ENCODE assay signal across 19 cellular contexts in the genomic region with DNA sequence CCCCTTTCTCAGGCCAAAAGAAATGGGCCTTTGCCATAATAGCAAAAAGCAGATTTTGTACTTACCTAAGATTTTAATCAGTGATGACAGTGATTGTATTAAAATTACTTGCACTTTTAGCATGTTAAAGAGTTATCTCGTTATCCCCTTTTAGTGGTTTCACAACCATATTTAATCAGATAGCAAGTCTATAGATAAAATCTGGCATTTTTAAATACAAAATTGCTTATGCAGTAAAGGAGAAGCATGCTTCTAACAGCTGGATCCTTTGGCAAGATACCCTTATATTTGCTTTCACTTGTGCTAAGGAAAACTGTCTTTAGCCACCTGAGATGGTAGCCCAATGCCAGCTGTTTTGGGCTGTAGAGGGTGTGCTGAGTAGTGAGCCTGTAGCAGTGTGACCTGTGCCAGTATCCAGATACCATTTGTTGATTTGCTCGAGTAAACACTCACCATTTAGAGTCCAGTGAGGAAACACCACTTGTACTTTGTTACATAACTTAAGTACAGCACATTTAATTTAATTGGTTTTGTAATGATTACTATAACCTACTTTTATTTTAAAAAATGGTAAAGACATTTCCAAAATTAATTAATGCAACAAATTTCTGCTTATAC.
DNase-seq lines count a peak whose midpoint lies in the region; ATAC-seq, FAIRE-seq and TF ChIP-seq lines count a peak whose summit lies in the region.
"Had no signal": no experiment of that assay in that cellular context is flagged by ENCODE, and none has a peak within 500 bp of the region (broad histone marks: within the 10 kb centered on the region; RNA-seq: fewer than 3 reads in every experiment).

No MANE protein-coding gene starts in this region.

- intact Hi-C loops in kidney (cut with DNase I) = no loop called here
- intact Hi-C loops in mucosa of descending colon (cut with DNase I, micrococcal nuclease) = no loop called here

- H4K12ac ChIP-seq in trophoblast cell (ENCODE audit: low read depth, low read length) = no peak overlapping the region

- no peak for ATAC-seq in GM18909 (IDR thresholded peaks at IDR 0.05; ENCODE audit: poor library complexity, unreplicated experiment)
- no peak for ATAC-seq in mucosa of descending colon
- no peak for ATAC-seq in stimulated activated naive B cell treated with anti-CD40 and anti-IgM and Interleukin-4, amounts not matched to agents 10 μg/mL and 1 μg/mL and 100 μg/mL, for 72 hours (replicated peaks)
- ATAC-seq: HCT116 had no signal

- no peak overlapping the region for H3K4me3 ChIP-seq in kidney (ENCODE audit: low read length in 2 of 2)
- H3K4me3 ChIP-seq in trophoblast cell (ENCODE audit: low read depth, low read length) = no peak overlapping the region
- H3K4me3 ChIP-seq in mucosa of descending colon = no peak overlapping the region
- H3K4me3 ChIP-seq: BLaER1 had no signal

- no peaks in the 10 kb centered on the region for H3K27me3 ChIP-seq in trophoblast cell (ENCODE audit: insufficient read depth, low read length)
- H3K27me3 ChIP-seq: BLaER1 had no signal

- H3K14ac ChIP-seq in trophoblast cell (ENCODE audit: low read length) = no peak overlapping the region

- no peak overlapping the region for H2AFZ ChIP-seq in trophoblast cell (ENCODE audit: insufficient read depth, low read length, poor library complexity)

- H3K36me3 Mint-ChIP-seq in stimulated activated naive B cell treated with anti-CD40 and anti-IgM and Interleukin-4, amounts not matched to agents 10 μg/mL and 1 μg/mL and 100 μg/mL, for 72 hours = no peaks in the 10 kb centered on the region
- H3K36me3 Mint-ChIP-seq: CD8-positive, alpha-beta memory T cell had no signal

- FAIRE-seq in kidney (lab: Jason Lieb, UNC) = peak; percentile 55
- FAIRE-seq: GM12892, H1 had no signal

- no CpG with 5 or more reads among the region's 2 CpGs for WGBS in trophoblast cell (ENCODE audit: extremely low coverage, insufficient coverage, insufficient read length)

- H3K9me3 ChIP-seq in kidney (ENCODE audit: control insufficient read depth in 1 of 2, low read length in 2 of 2) (no peaks in the 10 kb centered on the region), trophoblast cell (ENCODE audit: insufficient read depth, low read depth, low read length) (no peaks in the 10 kb centered on the region), mucosa of descending colon (peaks cover 2% of the 10 kb centered on the region)
- H3K9me3 ChIP-seq: BLaER1 had no signal

- H2BK5ac ChIP-seq in trophoblast cell (ENCODE audit: low read depth, low read length, poor library complexity) = no peak overlapping the region

- H3K79me1 ChIP-seq in trophoblast cell (ENCODE audit: low read length) = no peaks in the 10 kb centered on the region

- peak; percentile 35 for DNase-seq in NCI-H510A treated with DMSO at 0.1 percent for 48 hours (lab: John Stamatoyannopoulos, UW)
- DNase-seq in NCI-H510A (lab: John Stamatoyannopoulos, UW) = no peak
- DNase-seq in NCI-H69 (lab: John Stamatoyannopoulos, UW) = peak; percentile 53
- no peak for DNase-seq in kidney
- DNase-seq in trophoblast cell = peak; percentile 29 to 81
- DNase-seq in mucosa of descending colon = no peak
- no peak for DNase-seq in stimulated activated naive B cell treated with anti-CD40 and anti-IgM and Interleukin-4, amounts not matched to agents 10 μg/mL and 1 μg/mL and 100 μg/mL, for 72 hours
- DNase-seq: 8988T; AML-193; CD8-positive, alpha-beta memory T cell; DND-41; GDM1; IMR-90 had no signal

- no peak overlapping the region for H3K27ac Mint-ChIP-seq in stimulated activated naive B cell treated with anti-CD40 and anti-IgM and Interleukin-4, amounts not matched to agents 10 μg/mL and 1 μg/mL and 100 μg/mL, for 72 hours
- H3K27ac Mint-ChIP-seq: CD8-positive, alpha-beta memory T cell had no signal

- H3K9ac ChIP-seq in kidney (ENCODE audit: low read length in 2 of 2) (no peak overlapping the region), trophoblast cell (ENCODE audit: low read length) (no peak overlapping the region)
- H3K9ac ChIP-seq: BLaER1 had no signal

- no peaks in the 10 kb centered on the region for H3K79me2 ChIP-seq in trophoblast cell (ENCODE audit: control insufficient read depth, insufficient read depth, low read length, poor library complexity)

- H3K4me3 Mint-ChIP-seq in stimulated activated naive B cell treated with anti-CD40 and anti-IgM and Interleukin-4, amounts not matched to agents 10 μg/mL and 1 μg/mL and 100 μg/mL, for 72 hours = no peak overlapping the region
- H3K4me3 Mint-ChIP-seq: CD8-positive, alpha-beta memory T cell had no signal

- no peak overlapping the region for H3K4ac ChIP-seq in trophoblast cell (ENCODE audit: low read depth, low read length)

- H2BK12ac ChIP-seq in trophoblast cell (ENCODE audit: low read length) = no peak overlapping the region

- no peaks in the 10 kb centered on the region for H3K27me3 Mint-ChIP-seq in stimulated activated naive B cell treated with anti-CD40 and anti-IgM and Interleukin-4, amounts not matched to agents 10 μg/mL and 1 μg/mL and 100 μg/mL, for 72 hours
- H3K27me3 Mint-ChIP-seq: CD8-positive, alpha-beta memory T cell had no signal

- H2BK120ac ChIP-seq in trophoblast cell (ENCODE audit: insufficient read depth, low read length, poor library complexity) = no peak overlapping the region

- no peak overlapping the region for H3K4me2 ChIP-seq in trophoblast cell (ENCODE audit: low read length)
- H3K4me2 ChIP-seq: BLaER1 had no signal

- H3K18ac ChIP-seq in trophoblast cell (ENCODE audit: low read length) = no peak overlapping the region

- H3K4me1 ChIP-seq in kidney (ENCODE audit: control insufficient read depth in 1 of 2, insufficient read depth in 1 of 2, low read depth in 1 of 2, low read length in 2 of 2) (no peaks in the 10 kb centered on the region), trophoblast cell (ENCODE audit: control insufficient read depth in 1 of 2, insufficient read depth in 2 of 2, low read length in 2 of 2) (no peaks in the 10 kb centered on the region), mucosa of descending colon (ENCODE audit: low read depth) (no peaks in the 10 kb centered on the region)
- H3K4me1 ChIP-seq: BLaER1 had no signal

- H3K36me3 ChIP-seq in kidney (ENCODE audit: control insufficient read depth in 1 of 2, insufficient read depth in 2 of 2, low read length in 2 of 2) = no peaks in the 10 kb centered on the region
- H3K36me3 ChIP-seq in trophoblast cell (ENCODE audit: control insufficient read depth in 1 of 2, insufficient read depth in 2 of 2, low read length in 2 of 2) = no peaks in the 10 kb centered on the region
- H3K36me3 ChIP-seq in mucosa of descending colon (ENCODE audit: low read depth) = no peaks in the 10 kb centered on the region
- H3K36me3 ChIP-seq: BLaER1 had no signal

- no peak overlapping the region for H3K27ac ChIP-seq in kidney (ENCODE audit: low read depth in 2 of 2, low read length in 2 of 2)
- H3K27ac ChIP-seq in trophoblast cell (ENCODE audit: low read depth, low read length) = no peak overlapping the region
- H3K27ac ChIP-seq: BLaER1, HL-60 had no signal

- no peak overlapping the region for H4K91ac ChIP-seq in trophoblast cell (ENCODE audit: low read depth, low read length)

- H2AK5ac ChIP-seq in trophoblast cell (ENCODE audit: low read length) = no peak overlapping the region

- H3K4me1 Mint-ChIP-seq in stimulated activated naive B cell treated with anti-CD40 and anti-IgM and Interleukin-4, amounts not matched to agents 10 μg/mL and 1 μg/mL and 100 μg/mL, for 72 hours = no peaks in the 10 kb centered on the region
- H3K4me1 Mint-ChIP-seq: CD8-positive, alpha-beta memory T cell had no signal

- peaks cover 2 to 4% of the 10 kb centered on the region in 2 donors for H3K9me3 Mint-ChIP-seq in stimulated activated naive B cell treated with anti-CD40 and anti-IgM and Interleukin-4, amounts not matched to agents 10 μg/mL and 1 μg/mL and 100 μg/mL, for 72 hours

- TF ChIP-seq CTCF in kidney (IDR thresholded peaks at IDR 0.05; ENCODE audit: borderline replicate concordance, extremely low read depth, insufficient read depth) (no peak), mucosa of descending colon (IDR thresholded peaks at IDR 0.05) (no peak)

- no peak overlapping the region for H4K8ac ChIP-seq in trophoblast cell (ENCODE audit: low read depth, low read length)

- no peak overlapping the region for H3K23ac ChIP-seq in trophoblast cell (ENCODE audit: low read length)

Comparison
In these comparisons a context has a peak if more than half of its experiments do, and no peak if none do; other contexts are left out.
1. DNase-seq: peak in NCI-H510A treated with DMSO at 0.1 percent for 48 hours (single experiment), NCI-H69 (single experiment) and trophoblast cell (2 of 2); none in NCI-H510A (single experiment), kidney (single experiment), mucosa of descending colon (0 of 3) and stimulated activated naive B cell treated with anti-CD40 and anti-IgM and Interleukin-4, amounts not matched to agents 10 μg/mL and 1 μg/mL and 100 μg/mL, for 72 hours (single experiment).